ENCODE assay signal across 12 cellular contexts in genomic region chr9:8534828-8535227, GRCh38.
DNase-seq lines count a peak whose midpoint lies in the region; ATAC-seq lines count a peak whose summit lies in the region.
"Had no signal": no experiment of that assay in that cellular context is flagged by ENCODE, and none has a peak within 500 bp of the region (broad histone marks: within the 10 kb centered on the region; RNA-seq: fewer than 3 reads in every experiment).

No MANE protein-coding gene starts in this region.

- no peak for ATAC-seq in HG03097 (IDR thresholded peaks at IDR 0.05; ENCODE audit: low FRiP score, unreplicated experiment)
- ATAC-seq: HCT116 had no signal

- H3K27me3 ChIP-seq in layer of hippocampus (ENCODE audit: control insufficient read depth, insufficient read depth, low read length): no peaks in the 10 kb centered on the region

- H3K27ac ChIP-seq in caudate nucleus (ENCODE audit: low read depth, low read length) (peak overlapping the region; percentile 24), layer of hippocampus (ENCODE audit: low read depth, low read length) (peak overlapping the region; percentile 60)

- DNase-seq in NCI-H69 (lab: John Stamatoyannopoulos, UW) (peak; percentile 89), caudate nucleus (lab: John Stamatoyannopoulos, UW) (no peak), NCI-H2171 (lab: John Stamatoyannopoulos, UW) (no peak), hypothalamus (lab: John Stamatoyannopoulos, UW) (no peak), OCI-M1 (lab: John Stamatoyannopoulos, UW) (no peak)
- DNase-seq: C1 segment of cervical spinal cord; Calu3; CD4-positive, alpha-beta T cell; DMS 273 treated with DMSO at 0.1 percent for 48 hours had no signal
